8 cellular contexts compared by ENCODE assay signal in the genomic region with DNA sequence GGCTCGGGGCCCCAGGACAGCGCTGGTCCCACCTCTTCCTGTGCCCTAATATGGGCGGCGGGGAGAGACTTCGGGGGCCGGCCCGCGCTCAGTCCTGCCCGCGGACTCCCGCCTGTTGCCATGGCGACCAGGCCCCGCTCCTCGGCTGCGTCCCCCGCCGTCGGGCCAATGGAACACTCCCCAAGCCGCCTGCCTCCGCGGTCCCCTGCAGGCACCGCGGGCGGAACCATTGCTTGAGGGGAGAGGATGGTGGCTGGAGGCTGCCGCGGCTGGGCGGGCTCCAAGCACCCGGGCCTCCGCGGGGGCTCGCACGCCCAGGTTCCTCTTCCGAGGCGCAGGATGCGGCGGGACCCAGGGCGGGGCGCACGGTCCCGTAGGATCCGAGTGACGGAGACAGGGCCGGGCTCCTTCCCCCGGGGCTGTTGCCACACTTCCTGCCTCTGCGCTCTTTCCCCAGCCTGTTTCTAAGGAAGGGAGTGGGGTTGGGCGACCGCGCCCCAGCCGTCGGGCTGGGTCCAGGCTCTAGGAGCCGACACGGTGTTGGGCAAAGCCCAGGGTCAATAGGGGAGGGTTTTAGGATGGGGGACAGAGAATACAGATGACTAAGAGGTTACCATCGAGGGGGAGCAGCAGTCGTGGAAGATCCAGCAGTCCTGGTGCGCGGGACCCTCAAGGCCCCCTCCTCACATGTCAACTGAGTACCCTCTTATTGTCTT. TPM values are rescaled to one million over a fixed set of nuclear protein-coding genes. Genes with fewer than 3 reads are reported as not detected.
A peak's percentile ranks its signal among the peaks of the same experiment; 100 is the strongest.
DNase-seq lines count a peak whose midpoint lies in the region; ATAC-seq and TF ChIP-seq lines count a peak whose summit lies in the region.

No MANE protein-coding gene starts in this region.

- peaks cover 6% of the 10 kb centered on the region for H3K9me1 ChIP-seq in IMR-90 (ENCODE audit: insufficient read depth, low read length)

- H3K27ac ChIP-seq in IMR-90 (ENCODE audit: insufficient read depth, low read length) = peak overlapping the region; percentile 89
- H3K27ac ChIP-seq in Panc1 (ENCODE audit: low read length) = peak overlapping the region; percentile 82
- H3K27ac ChIP-seq in esophagus muscularis mucosa (replicated peaks in 1 of 4) = peak overlapping the region; percentile 97 to 99 (median 99)
- H3K27ac ChIP-seq in muscle layer of duodenum (ENCODE audit: low read length) = peak overlapping the region; percentile 99

- no peak for TF ChIP-seq RAD21 in IMR-90 (IDR thresholded peaks at IDR 0.05; ENCODE audit: low read length)

- H3K23ac ChIP-seq in IMR-90 (ENCODE audit: low read depth, low read length) = peak overlapping the region; percentile 98

- WGBS in IMR-90 (ENCODE audit: extremely low coverage in 2 of 2, insufficient read length in 1 of 2), 2 experiments = 0% methylated on average over 19 of the region's 56 CpGs; no CpG with 5 or more reads in 1 of the 2 experiments
- 2% methylated on average over 17 of the region's 56 CpGs for WGBS in esophagus muscularis mucosa

- peaks cover 0 to 39% of the 10 kb centered on the region in 2 experiments; a peak in 2 of 4 replicates for H3K79me1 ChIP-seq in IMR-90 (ENCODE audit: low read depth in 1 of 2, low read length in 2 of 2)

- H3K27me3 ChIP-seq in IMR-90 (ENCODE audit: control insufficient read depth, insufficient read depth, low read length) = no peaks in the 10 kb centered on the region
- H3K27me3 ChIP-seq in Panc1 (ENCODE audit: control insufficient read depth, insufficient read depth, low read length) = no peaks in the 10 kb centered on the region
- no peaks in the 10 kb centered on the region for H3K27me3 ChIP-seq in esophagus muscularis mucosa
- H3K27me3 ChIP-seq in muscle layer of duodenum (ENCODE audit: low read depth, low read length) = no peaks in the 10 kb centered on the region

- H4K91ac ChIP-seq in IMR-90 (ENCODE audit: insufficient read depth, low read depth, low read length) = peak overlapping the region; percentile 91

- no peaks in the 10 kb centered on the region for H3K27me3 Mint-ChIP-seq in activated T-cell treated with anti-CD3 and anti-CD28 coated beads, Interleukin-2, amount 50 U/mL, for 72 hours (ENCODE audit: low read depth)

- intact Hi-C loops in IMR-90 (cut with micrococcal nuclease) (no loop called here), Panc1 (cut with micrococcal nuclease; ENCODE audit: unreplicated experiment) (no loop called here), esophagus muscularis mucosa (cut with DNase I) (no loop called here)

- peak overlapping the region; percentile 39 for H3K4me3 ChIP-seq in IMR-90 (ENCODE audit: insufficient read depth, low read depth, low read length)
- peak overlapping the region; percentile 66 to 75 for H3K4me3 ChIP-seq in Panc1 (ENCODE audit: low read depth in 2 of 2, low read length in 2 of 2)
- peak overlapping the region; percentile 87 to 97 (median 90) for H3K4me3 ChIP-seq in esophagus muscularis mucosa
- peak overlapping the region; percentile 68 to 97 for H3K4me3 ChIP-seq in muscle layer of duodenum (ENCODE audit: low read depth in 1 of 2, low read length in 2 of 2)

- peak overlapping the region; percentile 81 for H2AFZ ChIP-seq in IMR-90 (replicated peaks; ENCODE audit: low read length, poor library complexity)

- H3K18ac ChIP-seq in IMR-90 (ENCODE audit: low read depth, low read length) = peak overlapping the region; percentile 6

- TF ChIP-seq CTCF in IMR-90 (conservative IDR thresholded peaks at IDR 0.05; ENCODE audit: low read depth, low read length) (no peak), Panc1 (IDR thresholded peaks at IDR 0.05) (no peak), esophagus muscularis mucosa (IDR thresholded peaks at IDR 0.05) (no peak)

- peak overlapping the region; percentile 63 for H3K9ac ChIP-seq in IMR-90 (ENCODE audit: low read depth, low read length)

- H3K4me1 ChIP-seq in IMR-90 (ENCODE audit: control insufficient read depth, insufficient read depth, low read length) (peaks cover 27% of the 10 kb centered on the region), Panc1 (ENCODE audit: control insufficient read depth, insufficient read depth, low read length) (peaks cover 44% of the 10 kb centered on the region), esophagus muscularis mucosa (peaks cover 40 to 68% (median 66%) of the 10 kb centered on the region in 4 donors), muscle layer of duodenum (ENCODE audit: control insufficient read depth in 1 of 2, insufficient read depth in 2 of 2, low read length in 2 of 2) (peaks cover 18 to 23% of the 10 kb centered on the region in 2 donors)

- H2BK120ac ChIP-seq in IMR-90 (ENCODE audit: low read depth, low read length) = peak overlapping the region; percentile 84

- peak overlapping the region; percentile 97 for H3K4ac ChIP-seq in IMR-90 (ENCODE audit: low read depth, low read length)

- H3K36me3 ChIP-seq in IMR-90 (ENCODE audit: control insufficient read depth, insufficient read depth, low read length) (no peaks in the 10 kb centered on the region), Panc1 (ENCODE audit: control insufficient read depth, insufficient read depth, low read length) (peaks cover 2% of the 10 kb centered on the region), esophagus muscularis mucosa (peaks cover 0 to 10% (median 0%) of the 10 kb centered on the region in 4 donors), muscle layer of duodenum (ENCODE audit: control insufficient read depth in 1 of 2, insufficient read depth in 2 of 2, low read length in 2 of 2) (peaks cover 0 to 13% of the 10 kb centered on the region in 2 donors)

- H3K9me3 Mint-ChIP-seq in activated T-cell treated with anti-CD3 and anti-CD28 coated beads, Interleukin-2, amount 50 U/mL, for 72 hours = no peaks in the 10 kb centered on the region

- ATAC-seq in GM21528 (IDR thresholded peaks at IDR 0.05; ENCODE audit: low FRiP score, unreplicated experiment) (peak; percentile 34), IMR-90 (ENCODE audit: low read depth) (peak; percentile 60), Panc1 (peak; percentile 64)
- peak; percentile 52 for ATAC-seq in activated T-cell treated with anti-CD3 and anti-CD28 coated beads, Interleukin-2, amount 50 U/mL, for 72 hours (replicated peaks in 1 of 2)

- TF ChIP-seq POLR2A in IMR-90 (IDR thresholded peaks at IDR 0.05; ENCODE audit: low read depth, low read length) = peak; percentile 15; the same call in 1 of the 2 replicates
- TF ChIP-seq POLR2A in esophagus muscularis mucosa (IDR thresholded peaks at IDR 0.05; ENCODE audit: low read depth) = peak; percentile 91

- DNase-seq in DMS 273 (lab: John Stamatoyannopoulos, UW; ENCODE audit: unreplicated experiment) = peak; percentile 99
- peak; percentile 93 for DNase-seq in IMR-90
- DNase-seq in Panc1 (ENCODE audit: low read depth, low spot score) = no peak
- peak; percentile 99 to 100 for DNase-seq in activated T-cell treated with anti-CD3 and anti-CD28 coated beads, Interleukin-2, amount 50 U/mL, for 72 hours
- DNase-seq in esophagus muscularis mucosa (ENCODE audit: extremely low spot score) = peak; percentile 99
- DNase-seq in stimulated activated CD8-positive, alpha-beta memory T cell treated with anti-CD3 and anti-CD28 coated beads, Interleukin-7, amount 100 ng/mL, for 4 hours (ENCODE audit: low read depth in 2 of 2) = peak; percentile 77 to 91

- in situ Hi-C loops in IMR-90 (cut with MboI; ENCODE audit: low sequenced_read_pairs) = loop anchor here (25.0 kb wide), 1 partner anchor 1047 kb away; no protein-coding TSS in a partner anchor
- in situ Hi-C loops in Panc1 (cut with HindIII; ENCODE audit: low pct_unique_long_range_greater_than_20kb, low sequenced_read_pairs) = no loop called here

- dilution Hi-C loops in IMR-90 (cut with HindIII; ENCODE audit: low sequenced_read_pairs, unreplicated experiment) = no loop called here

- H3K4me3 Mint-ChIP-seq in activated T-cell treated with anti-CD3 and anti-CD28 coated beads, Interleukin-2, amount 50 U/mL, for 72 hours = peak overlapping the region; percentile 94 to 98

- H4K5ac ChIP-seq in IMR-90 (ENCODE audit: low read depth, low read length) = peak overlapping the region; percentile 44

- H3K9me3 ChIP-seq in IMR-90 (ENCODE audit: control insufficient read depth, insufficient read depth, low read length) = no peaks in the 10 kb centered on the region
- H3K9me3 ChIP-seq in Panc1 (ENCODE audit: control insufficient read depth, insufficient read depth, low read depth, low read length) = no peaks in the 10 kb centered on the region
- peaks cover 0 to 3% (median 0%) of the 10 kb centered on the region in 4 donors for H3K9me3 ChIP-seq in esophagus muscularis mucosa
- no peaks in the 10 kb centered on the region for H3K9me3 ChIP-seq in muscle layer of duodenum (ENCODE audit: control insufficient read depth in 1 of 2, low read length in 2 of 2)

- peaks cover 9 to 13% of the 10 kb centered on the region in 2 donors for H3K36me3 Mint-ChIP-seq in activated T-cell treated with anti-CD3 and anti-CD28 coated beads, Interleukin-2, amount 50 U/mL, for 72 hours (ENCODE audit: insufficient read depth in 2 of 2)

- peak overlapping the region; percentile 95 for H2AK9ac ChIP-seq in IMR-90 (replicated peaks; ENCODE audit: low read depth, low read length, poor library complexity)

- H2AK5ac ChIP-seq in IMR-90 (ENCODE audit: low read depth, low read length) = peak overlapping the region; percentile 85

- peak overlapping the region; percentile 89 for H3K56ac ChIP-seq in IMR-90 (ENCODE audit: extremely low read depth, insufficient read depth, low read length)

- peak overlapping the region; percentile 57 for H2BK20ac ChIP-seq in IMR-90 (ENCODE audit: low read depth, low read length)

- BruUV-seq in IMR-90 (replicated peaks; lab: Mats Ljungman, UMichigan) = no TSS peak
- no TSS peak for BruUV-seq in Panc1 (replicated peaks; lab: Mats Ljungman, UMichigan)

- peak overlapping the region; percentile 91 for H2BK5ac ChIP-seq in IMR-90 (ENCODE audit: low read depth, low read length, poor library complexity, severe bottlenecking)

- H4K20me1 ChIP-seq in IMR-90 (ENCODE audit: insufficient read depth, low read length) = peaks cover 20% of the 10 kb centered on the region

- peak overlapping the region; percentile 72 for H3K14ac ChIP-seq in IMR-90 (replicated peaks; ENCODE audit: low read depth, low read length)

- peak overlapping the region; percentile 80 for H3K4me2 ChIP-seq in IMR-90 (ENCODE audit: low read depth, low read length)

- peak overlapping the region; percentile 87; the same call in 1 of the 3 replicates for H2BK15ac ChIP-seq in IMR-90 (ENCODE audit: low read depth, low read length)

- CTCF ChIA-PET in IMR-90 (lab: Yijun Ruan, JAX) (no interaction called here), Panc1 (lab: Charles Lee) (interaction anchor here (0.6 to 1.1 kb wide), 2 partner anchors 12 to 76 kb away, joined by 3 to 4 read pairs; no protein-coding TSS in a partner anchor)

- peaks cover 28% of the 10 kb centered on the region for H3K4me1 Mint-ChIP-seq in activated T-cell treated with anti-CD3 and anti-CD28 coated beads, Interleukin-2, amount 50 U/mL, for 72 hours (ENCODE audit: low read depth)

- H3K27ac Mint-ChIP-seq in activated T-cell treated with anti-CD3 and anti-CD28 coated beads, Interleukin-2, amount 50 U/mL, for 72 hours = peak overlapping the region; percentile 90

- POLR2A ChIA-PET in IMR-90 (lab: Charles Lee; ENCODE audit: unreplicated experiment) = interaction anchor here (0.6 kb wide), 1 partner anchor 46 kb away, joined by 3 read pairs; no protein-coding TSS in a partner anchor
- POLR2A ChIA-PET in Panc1 (lab: Charles Lee) = interaction anchor here (0.6 to 0.7 kb wide), 2 partner anchors 11 to 24 kb away, joined by 3 read pairs; no protein-coding TSS in a partner anchor

- peak overlapping the region; percentile 45 to 92 for H4K8ac ChIP-seq in IMR-90 (ENCODE audit: low read depth in 2 of 2, low read length in 2 of 2)

- no peak for TF ChIP-seq EP300 in esophagus muscularis mucosa (IDR thresholded peaks at IDR 0.05)

RNA-seq across cellular contexts. Expression of gene JUNB, which starts 1.2 kb away (rescaled TPM):
- 20.8 and 32.8 TPM in 2 replicates for total RNA-seq in IMR-90 (2012; rRNA removed)
- polyA plus RNA-seq in IMR-90 (2012; rRNA removed) = 109 and 141 TPM in 2 replicates
- 306 and 706 TPM in 2 replicates for polyA plus RNA-seq in IMR-90 (2012; cell fraction: cytosol; rRNA removed)
- polyA plus RNA-seq in IMR-90 (2012; cell fraction: nucleus; rRNA removed; ENCODE audit: low replicate concordance) = 702 and 1,034 TPM in 2 replicates
- total RNA-seq in Panc1 (2021; ENCODE audit: unreplicated experiment) = 49.7 TPM
- 73.3 TPM for polyA plus RNA-seq in Panc1 (2012; ENCODE audit: insufficient read length)
- total RNA-seq in activated T-cell treated with anti-CD3 and anti-CD28 coated beads, Interleukin-2, amount 50 U/mL, for 72 hours = 100 to 1,000 TPM; 574 to 618 TPM
- total RNA-seq in esophagus muscularis mucosa = 1,000 to 10,000 TPM in 1 of 4 donors, 100 to 1,000 TPM in 2, 10 to 100 TPM in 1; 82.2 to 1,609 (median 182) TPM

RNA-seq across cellular contexts. Expression of gene PRDX2, which starts 11.5 kb away (rescaled TPM):
- total RNA-seq in IMR-90 (2012; rRNA removed) = 351 and 371 TPM in 2 replicates
- 378 and 383 TPM in 2 replicates for polyA plus RNA-seq in IMR-90 (2012; rRNA removed)
- polyA plus RNA-seq in IMR-90 (2012; cell fraction: cytosol; rRNA removed) = 593 and 596 TPM in 2 replicates
- polyA plus RNA-seq in IMR-90 (2012; cell fraction: nucleus; rRNA removed; ENCODE audit: low replicate concordance) = 149 and 228 TPM in 2 replicates
- 61.0 TPM for total RNA-seq in Panc1 (2021; ENCODE audit: unreplicated experiment)
- 149 TPM for polyA plus RNA-seq in Panc1 (2012; ENCODE audit: insufficient read length)
- 100 to 1,000 TPM; 202 to 223 TPM for total RNA-seq in activated T-cell treated with anti-CD3 and anti-CD28 coated beads, Interleukin-2, amount 50 U/mL, for 72 hours
- 100 to 1,000 TPM; 236 to 275 (median 250) TPM for total RNA-seq in esophagus muscularis mucosa

RNA-seq across cellular contexts. Expression of gene THSD8, which starts 11.8 kb away (rescaled TPM):
- not detected in 2 replicates for total RNA-seq in IMR-90 (2012; rRNA removed)
- polyA plus RNA-seq in IMR-90 (2012; rRNA removed) = 0.68 and 0.90 TPM in 2 replicates
- polyA plus RNA-seq in IMR-90 (2012; cell fraction: cytosol; rRNA removed) = not detected in 2 replicates
- polyA plus RNA-seq in IMR-90 (2012; cell fraction: nucleus; rRNA removed; ENCODE audit: low replicate concordance) = 0.73 TPM in 1 of 2 replicates, not detected in the other
- 24.8 TPM for total RNA-seq in Panc1 (2021; ENCODE audit: unreplicated experiment)
- polyA plus RNA-seq in Panc1 (2012; ENCODE audit: insufficient read length) = 8.8 TPM
- total RNA-seq in activated T-cell treated with anti-CD3 and anti-CD28 coated beads, Interleukin-2, amount 50 U/mL, for 72 hours = 10 to 100 TPM; 23.7 to 27.1 TPM
- total RNA-seq in esophagus muscularis mucosa = under 1 TPM in 1 of 4 donors, not detected in 3; 0.65 TPM

RNA-seq across cellular contexts. Expression of gene HOOK2, which starts 14.7 kb away (rescaled TPM):
- total RNA-seq in IMR-90 (2012; rRNA removed) = 7.5 and 8.1 TPM in 2 replicates
- 11.0 and 21.6 TPM in 2 replicates for polyA plus RNA-seq in IMR-90 (2012; rRNA removed)
- 8.9 and 9.7 TPM in 2 replicates for polyA plus RNA-seq in IMR-90 (2012; cell fraction: cytosol; rRNA removed)
- 97.7 and 107 TPM in 2 replicates for polyA plus RNA-seq in IMR-90 (2012; cell fraction: nucleus; rRNA removed; ENCODE audit: low replicate concordance)
- 14.3 TPM for total RNA-seq in Panc1 (2021; ENCODE audit: unreplicated experiment)
- polyA plus RNA-seq in Panc1 (2012; ENCODE audit: insufficient read length) = 27.7 TPM
- 10 to 100 TPM; 38.8 to 41.0 TPM for total RNA-seq in activated T-cell treated with anti-CD3 and anti-CD28 coated beads, Interleukin-2, amount 50 U/mL, for 72 hours
- 10 to 100 TPM in 3 of 4 donors, 1 to 10 TPM in 1; 7.1 to 17.0 (median 12.6) TPM for total RNA-seq in esophagus muscularis mucosa

RNA-seq across cellular contexts. Expression of gene RNASEH2A, which starts 16.3 kb away (rescaled TPM):
- total RNA-seq in IMR-90 (2012; rRNA removed) (44.6 and 45.5 TPM in 2 replicates), Panc1 (2021; ENCODE audit: unreplicated experiment) (44.9 TPM), esophagus muscularis mucosa (1 to 10 TPM; 2.7 to 6.6 (median 4.2) TPM)
- 34.9 and 39.4 TPM in 2 replicates for polyA plus RNA-seq in IMR-90 (2012; rRNA removed)
- 25.7 and 52.6 TPM in 2 replicates for polyA plus RNA-seq in IMR-90 (2012; cell fraction: cytosol; rRNA removed)
- 20.0 and 25.4 TPM in 2 replicates for polyA plus RNA-seq in IMR-90 (2012; cell fraction: nucleus; rRNA removed; ENCODE audit: low replicate concordance)
- 67.1 TPM for polyA plus RNA-seq in Panc1 (2012; ENCODE audit: insufficient read length)
- 10 to 100 TPM; 29.6 to 31.1 TPM for total RNA-seq in activated T-cell treated with anti-CD3 and anti-CD28 coated beads, Interleukin-2, amount 50 U/mL, for 72 hours

Comparison
In these comparisons a context has a peak if more than half of its experiments do, and no peak if none do; other contexts are left out.
1. H3K4me3 ChIP-seq: peak in every context shown above with its lines; median percentile 90 in esophagus muscularis mucosa; 82 in muscle layer of duodenum; 70 in Panc1; 39 in IMR-90.
2. RNA of gene THSD8, which starts 11.8 kb away (total RNA-seq): 23.7 to 27.1 TPM in activated T-cell treated with anti-CD3 and anti-CD28 coated beads, Interleukin-2, amount 50 U/mL, for 72 hours and 24.8 TPM in Panc1 (single experiment); not detected in IMR-90 and 0.65 TPM in esophagus muscularis mucosa; every median in the first group is over 10 times any median in the second.
3. Peak in every context shown above with its lines, with median percentiles within 50 percentile points of each other: ATAC-seq and H3K27ac ChIP-seq.